8 cellular contexts compared by ENCODE assay signal in the genomic region with DNA sequence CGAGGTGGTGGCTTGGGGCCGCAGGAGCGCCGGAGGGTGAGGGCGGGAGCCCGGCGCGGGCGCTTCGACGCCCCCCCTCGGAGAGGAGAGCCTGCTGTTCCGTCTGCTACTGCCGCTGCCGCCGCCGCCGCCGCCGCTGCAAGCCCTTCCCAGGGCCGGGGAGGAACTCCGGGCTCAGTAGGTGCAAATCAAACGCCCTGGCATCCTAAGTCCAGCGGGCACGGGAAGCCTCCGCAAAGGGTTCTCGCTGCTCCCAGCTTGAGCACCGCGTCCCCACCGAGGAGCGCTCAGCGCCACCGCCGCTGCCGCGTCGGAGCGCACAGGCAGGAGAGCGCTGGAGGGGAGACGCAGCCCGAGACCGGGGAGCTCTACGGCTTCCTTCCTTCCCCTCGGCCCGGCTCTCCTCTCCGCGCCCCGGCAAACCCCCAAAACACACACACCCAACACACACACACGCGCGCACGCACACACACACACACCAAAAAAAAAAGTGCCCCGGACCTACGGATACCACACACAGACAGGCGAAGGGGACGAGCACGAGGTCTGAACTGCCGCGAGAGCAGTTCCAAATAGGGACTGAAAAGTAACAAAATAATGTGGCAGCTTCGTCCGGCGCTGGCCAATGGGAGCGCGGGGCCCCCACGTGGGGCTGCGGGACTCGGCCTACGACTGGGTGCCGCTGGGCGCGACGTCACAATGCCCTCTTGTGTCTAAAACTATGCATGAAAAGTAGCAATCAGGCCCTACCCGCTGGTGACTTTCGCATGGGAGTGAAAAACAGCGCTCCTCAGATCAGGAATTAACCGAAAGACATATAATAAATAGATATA. TPM values are rescaled to one million over a fixed set of nuclear protein-coding genes. Genes with fewer than 3 reads are reported as not detected.
DNase-seq lines count a peak whose midpoint lies in the region; ATAC-seq and TF ChIP-seq lines count a peak whose summit lies in the region.

A gene (minus strand): TSS at position 581 of the 833 bp plus-strand sequence. CDS start 1,119 bp downstream, outside the sequence.

- peaks cover 40% of the 10 kb centered on the region for H3K4me1 Mint-ChIP-seq in activated naive CD8-positive, alpha-beta T cell treated with anti-CD3 and anti-CD28 coated beads for 36 hours
- H3K4me1 Mint-ChIP-seq in glutamatergic neuron (ENCODE audit: low read depth, unreplicated experiment), result peaks cover 24% of the 10 kb centered on the region
- H3K4me1 Mint-ChIP-seq in osteocyte (ENCODE audit: unreplicated experiment), result peaks cover 58% of the 10 kb centered on the region

- peak; percentile 85 to 98 for TF ChIP-seq POLR2A in thyroid gland (IDR thresholded peaks at IDR 0.05)

- peak within 1 kb of the TSS; percentile 99 for H3K27ac Mint-ChIP-seq in activated naive CD8-positive, alpha-beta T cell treated with anti-CD3 and anti-CD28 coated beads for 36 hours
- H3K27ac Mint-ChIP-seq in glutamatergic neuron (ENCODE audit: unreplicated experiment) (peak within 1 kb of the TSS; percentile 98), osteocyte (ENCODE audit: unreplicated experiment) (peak within 1 kb of the TSS; percentile 96)

- 0 to 1% methylated on average over 24 to 48 of the region's 76 CpGs for WGBS in thyroid gland, 2 donors

- H3K4me3 Mint-ChIP-seq in activated naive CD8-positive, alpha-beta T cell treated with anti-CD3 and anti-CD28 coated beads for 36 hours, result peak within 1 kb of the TSS; percentile 99
- H3K4me3 Mint-ChIP-seq in glutamatergic neuron (ENCODE audit: unreplicated experiment) (peak within 1 kb of the TSS; percentile 99), osteocyte (ENCODE audit: unreplicated experiment) (peak within 1 kb of the TSS; percentile 97)

- no peaks in the 10 kb centered on the region for H3K36me3 ChIP-seq in thyroid gland

- H3K9me3 ChIP-seq in thyroid gland, result no peaks in the 10 kb centered on the region

- no peaks in the 10 kb centered on the region for H3K27me3 ChIP-seq in thyroid gland

- TF ChIP-seq CTCF in GM10266 (IDR thresholded peaks at IDR 0.05; ENCODE audit: control insufficient read depth, insufficient read depth, low read depth, missing control alignments), result peak; percentile 51
- peak; percentile 55 for TF ChIP-seq CTCF in glutamatergic neuron (IDR thresholded peaks at IDR 0.05; ENCODE audit: partially characterized antibody, unreplicated experiment)
- TF ChIP-seq CTCF in osteocyte (IDR thresholded peaks at IDR 0.05), result peak; percentile 61
- peak in 3 of 6 experiments; percentile 31 to 39 (median 33) for TF ChIP-seq CTCF in thyroid gland (IDR thresholded peaks at IDR 0.05)

- DNase-seq in GM10266 (ENCODE audit: extremely low spot score), result peak; percentile 100
- DNase-seq in NCI-H1092 treated with DMSO at 0.1 percent for 48 hours (lab: John Stamatoyannopoulos, UW), result peak; percentile 91
- peak; percentile 97 for DNase-seq in SKM-1 treated with dmso at 0.1 percent for 144 hours (lab: John Stamatoyannopoulos, UW; ENCODE audit: unreplicated experiment)
- DNase-seq in activated naive CD8-positive, alpha-beta T cell treated with anti-CD3 and anti-CD28 coated beads for 36 hours, result peak; percentile 98
- DNase-seq in glutamatergic neuron, result peak; percentile 98
- DNase-seq in osteocyte (ENCODE audit: extremely low spot score, unreplicated experiment), result peak; percentile 99
- peak; percentile 100 for DNase-seq in thyroid gland

- H3K27me3 Mint-ChIP-seq in activated naive CD8-positive, alpha-beta T cell treated with anti-CD3 and anti-CD28 coated beads for 36 hours, result peaks cover 19% of the 10 kb centered on the region
- H3K27me3 Mint-ChIP-seq in glutamatergic neuron (ENCODE audit: unreplicated experiment) (peaks cover 20% of the 10 kb centered on the region), osteocyte (ENCODE audit: unreplicated experiment) (peaks cover 4% of the 10 kb centered on the region)

- H3K9me3 Mint-ChIP-seq in activated naive CD8-positive, alpha-beta T cell treated with anti-CD3 and anti-CD28 coated beads for 36 hours, result no peaks in the 10 kb centered on the region
- peaks cover 18% of the 10 kb centered on the region for H3K9me3 Mint-ChIP-seq in glutamatergic neuron (ENCODE audit: unreplicated experiment)
- H3K9me3 Mint-ChIP-seq in osteocyte (ENCODE audit: unreplicated experiment), result no peaks in the 10 kb centered on the region

- peaks cover 26% of the 10 kb centered on the region for H3K36me3 Mint-ChIP-seq in activated naive CD8-positive, alpha-beta T cell treated with anti-CD3 and anti-CD28 coated beads for 36 hours
- no peaks in the 10 kb centered on the region for H3K36me3 Mint-ChIP-seq in glutamatergic neuron (ENCODE audit: unreplicated experiment)
- H3K36me3 Mint-ChIP-seq in osteocyte (ENCODE audit: unreplicated experiment), result peaks cover 8% of the 10 kb centered on the region

- intact Hi-C loops in thyroid gland (cut with DNase I), result loop anchor here (10.0 kb wide), 3 partner anchors 117 to 623 kb away; no protein-coding TSS in a partner anchor

- peak within 1 kb of the TSS; percentile 79 to 85 (median 83) for H3K4me3 ChIP-seq in thyroid gland (replicated peaks in 1 of 3)

- H3K4me1 ChIP-seq in thyroid gland, result peaks cover 57% of the 10 kb centered on the region in 2 donors

- peak within 1 kb of the TSS; percentile 71 to 98 (median 94) for H3K27ac ChIP-seq in thyroid gland

- ATAC-seq in HG02610 (IDR thresholded peaks at IDR 0.05; ENCODE audit: unreplicated experiment), result peak; percentile 47

RNA-seq across cellular contexts. Expression of the gene that starts here (rescaled TPM):
- total RNA-seq in activated naive CD8-positive, alpha-beta T cell treated with anti-CD3 and anti-CD28 coated beads for 36 hours, result 10 to 100 TPM; 70.8 to 71.6 TPM
- total RNA-seq in glutamatergic neuron (ENCODE audit: unreplicated experiment) (89.2 TPM), osteocyte (27.8 and 28.8 TPM in 2 replicates), thyroid gland (100 to 1,000 TPM in 1 of 4 donors, 10 to 100 TPM in 3; 39.1 to 275 (median 71.6) TPM)

Comparison
In these comparisons a context has a peak if more than half of its experiments do, and no peak if none do; other contexts are left out.
1. Peak in every context shown above with its lines: DNase-seq, ATAC-seq, H3K4me3 ChIP-seq and H3K27ac ChIP-seq.